19 cellular contexts compared by ENCODE assay signal in genomic region chr19:56597696-56598095, GRCh38. TPM values are rescaled to one million over a fixed set of nuclear protein-coding genes. Genes with fewer than 3 reads are reported as not detected.
"Had no signal": no experiment of that assay in that cellular context is flagged by ENCODE, and none has a peak within 500 bp of the region (broad histone marks: within the 10 kb centered on the region; RNA-seq: fewer than 3 reads in every experiment).

No MANE protein-coding gene starts in this region.

- H3K27ac Mint-ChIP-seq: activated naive CD4-positive, alpha-beta T cell treated with anti-CD3 and anti-CD28 coated beads, Interleukin-2, amount 50 U/mL, for 24 hours; activated T-helper 2 cell treated with anti-CD3 and anti-CD28 coated beads, Interferon-gamma antibody, Interleukin-2, Interleukin-4, amounts not matched to agents 10 μg/mL and 5 μg/mL and 100 μg/mL, durations not matched to agents 14 hours and 24 hours and 36 hours; dendritic cell treated with granulocyte-macrophage colony-stimulating factor and Interleukin-4, amounts not matched to agents 40 ng/mL and 50 ng/mL, for 4 days; naive B cell had no signal

- H3K27me3 ChIP-seq: adrenal gland, body of pancreas, right lobe of liver had no signal

- H3K27me3 Mint-ChIP-seq: activated naive CD4-positive, alpha-beta T cell treated with anti-CD3 and anti-CD28 coated beads, Interleukin-2, amount 50 U/mL, for 24 hours; dendritic cell treated with granulocyte-macrophage colony-stimulating factor and Interleukin-4, amounts not matched to agents 40 ng/mL and 50 ng/mL, for 4 days; naive B cell had no signal

- H3K4me1 ChIP-seq: psoas muscle, right lobe of liver had no signal

- H3K9me3 ChIP-seq: adrenal gland had no signal

- ATAC-seq: body of pancreas, left lobe of liver, psoas muscle, right lobe of liver had no signal

- H3K36me3 ChIP-seq: adrenal gland had no signal

- H3K4me3 Mint-ChIP-seq: activated naive CD4-positive, alpha-beta T cell treated with anti-CD3 and anti-CD28 coated beads, Interleukin-2, amount 50 U/mL, for 24 hours; dendritic cell treated with granulocyte-macrophage colony-stimulating factor and Interleukin-4, amounts not matched to agents 40 ng/mL and 50 ng/mL, for 4 days had no signal

- DNase-seq: activated CD4-positive, alpha-beta T cell treated with anti-CD3 and anti-CD28 coated beads, Interleukin-2, amount 50 U/mL, for 48 hours; activated CD4-positive, CD25-positive, alpha-beta regulatory T cell treated with anti-CD3 and anti-CD28 coated beads, Interleukin-2, amount 50 U/mL, for 72 hours; activated T-cell treated with anti-CD3 and anti-CD28 coated beads, Interleukin-2, amount 50 U/mL, for 1 hour; adrenal gland; body of pancreas; effector memory CD4-positive, alpha-beta T cell; islet precursor cell; naive B cell; psoas muscle; right lobe of liver; stimulated activated CD4-positive, alpha-beta T cell treated with anti-CD3 and anti-CD28 coated beads, Interleukin-1b, Interleukin-23, amount 100 ng/mL, for 48 hours had no signal

- H3K4me3 ChIP-seq: adrenal gland, body of pancreas, psoas muscle, right lobe of liver had no signal

- H3K27ac ChIP-seq: adrenal gland, body of pancreas, epithelial cell of prostate, psoas muscle, right lobe of liver had no signal

RNA-seq across cellular contexts. Expression of gene SMIM17, which starts 45.3 kb away (rescaled TPM):
- total RNA-seq: activated T-helper 2 cell treated with anti-CD3 and anti-CD28 coated beads, Interferon-gamma antibody, Interleukin-2, Interleukin-4, amounts not matched to agents 10 μg/mL and 5 μg/mL and 100 μg/mL, durations not matched to agents 14 hours and 24 hours and 36 hours; body of pancreas; left lobe of liver; mononuclear cell; osteoblast; psoas muscle; right lobe of liver; ureter had no signal
